8 cellular contexts compared by ENCODE assay signal in genomic region chr1:15833069-15833679, GRCh38. TPM values are rescaled to one million over a fixed set of nuclear protein-coding genes. Genes with fewer than 3 reads are reported as not detected.
DNase-seq lines count a peak whose midpoint lies in the region; FAIRE-seq and TF ChIP-seq lines count a peak whose summit lies in the region.

No MANE protein-coding gene starts in this region.

- H3K4me3 Mint-ChIP-seq in activated naive CD8-positive, alpha-beta T cell, result peak overlapping the region; percentile 92

- H3K27me3 ChIP-seq in hepatocyte (no peaks in the 10 kb centered on the region), spleen (replicated peaks in 1 of 7) (no peaks in the 10 kb centered on the region)

- intact Hi-C loops in spleen (cut with DNase I; ENCODE audit: low total_unique reads), result no loop called here

- H3K9me3 ChIP-seq in hepatocyte (ENCODE audit: low read depth), result no peaks in the 10 kb centered on the region
- H3K9me3 ChIP-seq in spleen, result no peaks in the 10 kb centered on the region

- peaks cover 42% of the 10 kb centered on the region for H3K4me1 Mint-ChIP-seq in activated naive CD8-positive, alpha-beta T cell (ENCODE audit: low read depth)

- no peaks in the 10 kb centered on the region for H3K9me3 Mint-ChIP-seq in activated naive CD8-positive, alpha-beta T cell (ENCODE audit: low read depth)

- H3K36me3 ChIP-seq in hepatocyte (replicated peaks; ENCODE audit: insufficient read depth, low read depth) (no peaks in the 10 kb centered on the region), spleen (no peaks in the 10 kb centered on the region)

- peaks cover 32% of the 10 kb centered on the region for H3K79me2 ChIP-seq in hepatocyte

- H3K4me2 ChIP-seq in hepatocyte, result peak overlapping the region; percentile 89

- H4K20me1 ChIP-seq in hepatocyte (ENCODE audit: insufficient read depth, poor library complexity, severe bottlenecking), result no peaks in the 10 kb centered on the region

- DNase-seq in H54 (ENCODE audit: insufficient read length, low spot score), result no peak
- DNase-seq in SHP77 (lab: John Stamatoyannopoulos, UW), result peak; percentile 52 to 57
- DNase-seq in hepatocyte (ENCODE audit: low spot score), result no peak
- DNase-seq in spleen, result peak; percentile 86
- DNase-seq in NAMALWA (ENCODE audit: low spot score), result no peak
- DNase-seq in COLO829 (ENCODE audit: low spot score), result no peak

- TF ChIP-seq POLR2A in H54 (IDR thresholded peaks at IDR 0.05; ENCODE audit: low read depth, low read length), result peak; percentile 47; the same call in 1 of the 2 replicates
- TF ChIP-seq POLR2A in spleen (IDR thresholded peaks at IDR 0.05), result no peak

- H3K36me3 Mint-ChIP-seq in activated naive CD8-positive, alpha-beta T cell, result peaks cover 3% of the 10 kb centered on the region

- H3K4me1 ChIP-seq in hepatocyte (ENCODE audit: insufficient read depth) (peaks cover 7% of the 10 kb centered on the region), spleen (peaks cover 5 to 77% (median 66%) of the 10 kb centered on the region in 6 donors)

- H3K27me3 Mint-ChIP-seq in activated naive CD8-positive, alpha-beta T cell, result no peaks in the 10 kb centered on the region

- H3K27ac ChIP-seq in 22Rv1 (peak overlapping the region; percentile 100), hepatocyte (peak overlapping the region; percentile 99), spleen (peak overlapping the region; percentile 99 to 100 (median 100))

- peak overlapping the region; percentile 98 for H3K27ac Mint-ChIP-seq in activated naive CD8-positive, alpha-beta T cell

- no peak for FAIRE-seq in H54 (lab: Jason Lieb, UNC)

- 89% methylated on average over 23 of the region's 24 CpGs for WGBS in hepatocyte (ENCODE audit: low lambda C conversion rate, missing lambda C conversion rate)
- 35 to 61% (median 58%) methylated on average over 23 to 24 of the region's 24 CpGs for WGBS in spleen, 5 donors

- H3K9me2 ChIP-seq in hepatocyte (replicated peaks; ENCODE audit: insufficient read depth), result no peaks in the 10 kb centered on the region

- peak overlapping the region; percentile 76 for H3K4me3 ChIP-seq in hepatocyte
- peak overlapping the region; percentile 66 to 94 (median 76) for H3K4me3 ChIP-seq in spleen

- no peak overlapping the region for H2AFZ ChIP-seq in hepatocyte

- TF ChIP-seq CTCF in 22Rv1 (IDR thresholded peaks at IDR 0.05), result no peak
- TF ChIP-seq CTCF in hepatocyte (IDR thresholded peaks at IDR 0.05; ENCODE audit: poor library complexity), result no peak
- TF ChIP-seq CTCF in spleen (IDR thresholded peaks at IDR 0.05 in 8 of 11, conservative IDR thresholded peaks at IDR 0.05 in 3 of 11), result no peak

RNA-seq across cellular contexts. Expression of gene SPEN, which starts 14.3 kb away (rescaled TPM):
- total RNA-seq in hepatocyte, result 23.7 and 25.9 TPM in 2 replicates
- 22.7 and 24.3 TPM in 2 replicates for polyA plus RNA-seq in hepatocyte
- 10 to 100 TPM; 54.1 to 75.9 (median 63.0) TPM for total RNA-seq in spleen
- polyA plus RNA-seq in spleen, result 10 to 100 TPM in 1 of 3 donors, 1 to 10 TPM in 2; 8.0 to 14.1 (median 9.3) TPM

RNA-seq across cellular contexts. Expression of gene UQCRHL, which starts 25.7 kb away (rescaled TPM):
- total RNA-seq in hepatocyte (2.0 and 2.6 TPM in 2 replicates), spleen (1 to 10 TPM in 6 of 7 donors, under 1 TPM in 1; 0.67 to 2.6 (median 1.2) TPM)
- polyA plus RNA-seq in hepatocyte (1.0 and 1.8 TPM in 2 replicates), spleen (1 to 10 TPM; 1.9 to 2.6 (median 2.4) TPM)

Comparison
In these comparisons a context has a peak if more than half of its experiments do, and no peak if none do; other contexts are left out.
1. DNase-seq: peak in SHP77 (2 of 2) and spleen (single experiment); none in H54 (single experiment), hepatocyte (single experiment), NAMALWA (single experiment) and COLO829 (single experiment).
2. Peak in every context shown above with its lines, with median percentiles within 50 percentile points of each other: H3K27ac ChIP-seq.